Comparison of ENCODE assay signal across 1 cellular context in the genomic region with DNA sequence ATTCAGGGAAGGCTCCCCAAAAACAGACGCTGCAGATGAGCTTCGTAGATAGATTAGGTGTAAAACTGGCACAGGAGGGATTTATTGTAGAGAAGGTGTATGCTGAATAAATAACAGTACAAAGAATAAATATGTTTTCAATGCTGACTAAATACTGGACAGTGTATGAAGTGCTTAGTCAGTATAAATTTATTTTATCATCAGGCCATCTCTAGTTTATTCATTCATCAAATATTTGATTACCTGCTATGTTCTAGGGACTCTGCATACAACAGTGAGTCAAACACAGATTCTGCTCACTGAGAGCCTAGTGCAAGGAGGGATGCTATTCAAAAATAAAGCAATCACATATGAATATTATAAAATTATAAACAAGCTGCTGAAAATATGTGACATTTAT.
TF ChIP-seq lines count a peak whose summit lies in the region.

No MANE protein-coding gene starts in this region.

TF ChIP-seq in SK-N-SH, 30 proteins besides CTCF, POLR2A, EP300 and RAD21 (continued from another document):
- TF ChIP-seq TAF1 (IDR thresholded peaks at IDR 0.05; ENCODE audit: borderline replicate concordance, low read depth, low read length) (no peak), YY1 (IDR thresholded peaks at IDR 0.05; ENCODE audit: low read depth) (no peak), EZH2phosphoT487 (IDR thresholded peaks at IDR 0.05; ENCODE audit: borderline replicate concordance, low read depth) (no peak), TEAD4 (IDR thresholded peaks at IDR 0.05; ENCODE audit: borderline replicate concordance, insufficient read depth) (0 out of 2 replicates have a peak, but pooled peaks have one; percentile 24)
- TF ChIP-seq, protein P1, sequence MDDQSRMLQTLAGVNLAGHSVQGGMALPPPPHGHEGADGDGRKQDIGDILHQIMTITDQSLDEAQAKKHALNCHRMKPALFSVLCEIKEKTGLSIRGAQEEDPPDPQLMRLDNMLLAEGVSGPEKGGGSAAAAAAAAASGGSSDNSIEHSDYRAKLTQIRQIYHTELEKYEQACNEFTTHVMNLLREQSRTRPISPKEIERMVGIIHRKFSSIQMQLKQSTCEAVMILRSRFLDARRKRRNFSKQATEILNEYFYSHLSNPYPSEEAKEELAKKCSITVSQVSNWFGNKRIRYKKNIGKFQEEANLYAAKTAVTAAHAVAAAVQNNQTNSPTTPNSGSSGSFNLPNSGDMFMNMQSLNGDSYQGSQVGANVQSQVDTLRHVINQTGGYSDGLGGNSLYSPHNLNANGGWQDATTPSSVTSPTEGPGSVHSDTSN (IDR thresholded peaks at IDR 0.05): peak; percentile 36
- TF ChIP-seq, protein P2, sequence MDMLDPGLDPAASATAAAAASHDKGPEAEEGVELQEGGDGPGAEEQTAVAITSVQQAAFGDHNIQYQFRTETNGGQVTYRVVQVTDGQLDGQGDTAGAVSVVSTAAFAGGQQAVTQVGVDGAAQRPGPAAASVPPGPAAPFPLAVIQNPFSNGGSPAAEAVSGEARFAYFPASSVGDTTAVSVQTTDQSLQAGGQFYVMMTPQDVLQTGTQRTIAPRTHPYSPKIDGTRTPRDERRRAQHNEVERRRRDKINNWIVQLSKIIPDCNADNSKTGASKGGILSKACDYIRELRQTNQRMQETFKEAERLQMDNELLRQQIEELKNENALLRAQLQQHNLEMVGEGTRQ (IDR thresholded peaks at IDR 0.05; ENCODE audit: borderline replicate concordance, low read depth, low read length): no peak
TF ChIP-seq in SK-N-SH: peak in this region for 6.
